In the genomic region with DNA sequence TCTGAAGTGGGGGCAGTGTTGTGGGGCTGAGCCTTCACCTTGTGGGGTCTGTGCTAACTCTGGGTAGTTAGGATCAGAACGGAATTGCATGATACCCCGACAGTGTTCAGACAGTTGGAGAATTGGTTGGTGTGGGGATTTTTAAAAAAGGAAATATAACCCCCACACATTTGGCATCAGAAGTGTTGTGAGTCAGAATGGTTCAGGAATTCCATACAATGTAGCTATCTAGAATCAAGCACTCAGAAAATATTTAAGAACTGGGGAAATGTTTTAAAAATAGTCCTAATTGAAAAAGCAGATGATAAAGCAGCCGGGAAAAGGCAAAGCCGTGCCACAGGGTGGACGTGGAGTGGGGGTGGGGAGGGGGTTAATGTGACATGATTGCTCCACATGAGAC, we compare ENCODE assay signal across 1 cellular context.
TF ChIP-seq lines count a peak whose summit lies in the region.

No MANE protein-coding gene starts in this region.

TF ChIP-seq in SK-N-SH, 30 proteins besides CTCF, POLR2A, EP300 and RAD21 (continued from another document):
- TF ChIP-seq, protein P1, sequence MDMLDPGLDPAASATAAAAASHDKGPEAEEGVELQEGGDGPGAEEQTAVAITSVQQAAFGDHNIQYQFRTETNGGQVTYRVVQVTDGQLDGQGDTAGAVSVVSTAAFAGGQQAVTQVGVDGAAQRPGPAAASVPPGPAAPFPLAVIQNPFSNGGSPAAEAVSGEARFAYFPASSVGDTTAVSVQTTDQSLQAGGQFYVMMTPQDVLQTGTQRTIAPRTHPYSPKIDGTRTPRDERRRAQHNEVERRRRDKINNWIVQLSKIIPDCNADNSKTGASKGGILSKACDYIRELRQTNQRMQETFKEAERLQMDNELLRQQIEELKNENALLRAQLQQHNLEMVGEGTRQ (IDR thresholded peaks at IDR 0.05; ENCODE audit: borderline replicate concordance, low read depth, low read length), result no peak
- TF ChIP-seq PBX3 (IDR thresholded peaks at IDR 0.05) (no peak), POLR2AphosphoS5 (IDR thresholded peaks at IDR 0.05; ENCODE audit: low read depth, low read length) (no peak), RCOR1 (IDR thresholded peaks at IDR 0.05; ENCODE audit: low read length) (no peak), SMC3 (IDR thresholded peaks at IDR 0.05; ENCODE audit: low read depth, low read length) (no peak), SIN3A (IDR thresholded peaks at IDR 0.05; ENCODE audit: borderline replicate concordance, low read depth, low read length) (no peak), USF1 (IDR thresholded peaks at IDR 0.05; ENCODE audit: borderline replicate concordance, low read depth) (no peak), MEF2A (IDR thresholded peaks at IDR 0.05; ENCODE audit: borderline replicate concordance, low read depth) (peak; percentile 76), MAX (IDR thresholded peaks at IDR 0.05; ENCODE audit: low read depth) (no peak), FOXJ3 (CRISPR knock-in tag; IDR thresholded peaks at IDR 0.05) (no peak)
- TF ChIP-seq, protein P2, sequence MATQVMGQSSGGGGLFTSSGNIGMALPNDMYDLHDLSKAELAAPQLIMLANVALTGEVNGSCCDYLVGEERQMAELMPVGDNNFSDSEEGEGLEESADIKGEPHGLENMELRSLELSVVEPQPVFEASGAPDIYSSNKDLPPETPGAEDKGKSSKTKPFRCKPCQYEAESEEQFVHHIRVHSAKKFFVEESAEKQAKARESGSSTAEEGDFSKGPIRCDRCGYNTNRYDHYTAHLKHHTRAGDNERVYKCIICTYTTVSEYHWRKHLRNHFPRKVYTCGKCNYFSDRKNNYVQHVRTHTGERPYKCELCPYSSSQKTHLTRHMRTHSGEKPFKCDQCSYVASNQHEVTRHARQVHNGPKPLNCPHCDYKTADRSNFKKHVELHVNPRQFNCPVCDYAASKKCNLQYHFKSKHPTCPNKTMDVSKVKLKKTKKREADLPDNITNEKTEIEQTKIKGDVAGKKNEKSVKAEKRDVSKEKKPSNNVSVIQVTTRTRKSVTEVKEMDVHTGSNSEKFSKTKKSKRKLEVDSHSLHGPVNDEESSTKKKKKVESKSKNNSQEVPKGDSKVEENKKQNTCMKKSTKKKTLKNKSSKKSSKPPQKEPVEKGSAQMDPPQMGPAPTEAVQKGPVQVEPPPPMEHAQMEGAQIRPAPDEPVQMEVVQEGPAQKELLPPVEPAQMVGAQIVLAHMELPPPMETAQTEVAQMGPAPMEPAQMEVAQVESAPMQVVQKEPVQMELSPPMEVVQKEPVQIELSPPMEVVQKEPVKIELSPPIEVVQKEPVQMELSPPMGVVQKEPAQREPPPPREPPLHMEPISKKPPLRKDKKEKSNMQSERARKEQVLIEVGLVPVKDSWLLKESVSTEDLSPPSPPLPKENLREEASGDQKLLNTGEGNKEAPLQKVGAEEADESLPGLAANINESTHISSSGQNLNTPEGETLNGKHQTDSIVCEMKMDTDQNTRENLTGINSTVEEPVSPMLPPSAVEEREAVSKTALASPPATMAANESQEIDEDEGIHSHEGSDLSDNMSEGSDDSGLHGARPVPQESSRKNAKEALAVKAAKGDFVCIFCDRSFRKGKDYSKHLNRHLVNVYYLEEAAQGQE (IDR thresholded peaks at IDR 0.05; ENCODE audit: low read depth, low read length), result no peak
- TF ChIP-seq, protein P3, sequence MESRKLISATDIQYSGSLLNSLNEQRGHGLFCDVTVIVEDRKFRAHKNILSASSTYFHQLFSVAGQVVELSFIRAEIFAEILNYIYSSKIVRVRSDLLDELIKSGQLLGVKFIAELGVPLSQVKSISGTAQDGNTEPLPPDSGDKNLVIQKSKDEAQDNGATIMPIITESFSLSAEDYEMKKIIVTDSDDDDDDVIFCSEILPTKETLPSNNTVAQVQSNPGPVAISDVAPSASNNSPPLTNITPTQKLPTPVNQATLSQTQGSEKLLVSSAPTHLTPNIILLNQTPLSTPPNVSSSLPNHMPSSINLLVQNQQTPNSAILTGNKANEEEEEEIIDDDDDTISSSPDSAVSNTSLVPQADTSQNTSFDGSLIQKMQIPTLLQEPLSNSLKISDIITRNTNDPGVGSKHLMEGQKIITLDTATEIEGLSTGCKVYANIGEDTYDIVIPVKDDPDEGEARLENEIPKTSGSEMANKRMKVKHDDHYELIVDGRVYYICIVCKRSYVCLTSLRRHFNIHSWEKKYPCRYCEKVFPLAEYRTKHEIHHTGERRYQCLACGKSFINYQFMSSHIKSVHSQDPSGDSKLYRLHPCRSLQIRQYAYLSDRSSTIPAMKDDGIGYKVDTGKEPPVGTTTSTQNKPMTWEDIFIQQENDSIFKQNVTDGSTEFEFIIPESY (IDR thresholded peaks at IDR 0.05; ENCODE audit: borderline replicate concordance, low read depth), result no peak
